ENCODE assay signal across 27 cellular contexts in genomic region chr2:229596796-229597195, GRCh38.
"Had no signal": no experiment of that assay in that cellular context is flagged by ENCODE, and none has a peak within 500 bp of the region (broad histone marks: within the 10 kb centered on the region; RNA-seq: fewer than 3 reads in every experiment).

No MANE protein-coding gene starts in this region.

- H3K9me3 ChIP-seq: left lung, lower lobe of right lung, pancreas, prostate gland, sigmoid colon, spleen, tibial nerve, upper lobe of left lung had no signal

- H3K36me3 ChIP-seq: left lung, lower lobe of right lung, pancreas, prostate gland, sigmoid colon, spleen, tibial nerve, upper lobe of left lung had no signal

- ATAC-seq: left colon; left lung; lower lobe of right lung; naive thymus-derived CD8-positive, alpha-beta T cell; pancreas; right cardiac atrium; stimulated activated memory B cell treated with anti-CD40 and anti-IgM and Interleukin-4, amounts not matched to agents 10 μg/mL and 1 μg/mL and 100 μg/mL, for 72 hours; stimulated activated naive CD8-positive, alpha-beta T cell treated with anti-CD3 and anti-CD28 coated beads, Interleukin-15, amount 100 ng/mL, for 72 hours had no signal

- H3K4me1 ChIP-seq: left lung, lower lobe of right lung, pancreas, prostate gland, sigmoid colon, spleen, tibial nerve, upper lobe of left lung had no signal

- H3K27me3 ChIP-seq: left lung, pancreas, sigmoid colon, tibial nerve, upper lobe of left lung had no signal

- H3K4me3 ChIP-seq: left lung, lower lobe of right lung, pancreas, prostate gland, sigmoid colon, spleen, tibial nerve, upper lobe of left lung had no signal

- DNase-seq: hypothalamus; immature natural killer cell; kidney; left colon; left lung; lower lobe of right lung; mammary epithelial cell; mesenchymal stem cell; naive thymus-derived CD8-positive, alpha-beta T cell; nucleus accumbens; pancreas; posterior cingulate gyrus; retina; right cardiac atrium; sigmoid colon; small intestine; spleen; stimulated activated CD4-positive, alpha-beta T cell treated with anti-CD3 and anti-CD28 coated beads, Interleukin-4, amount 100 ng/mL, for 4 hours; stimulated activated CD8-positive, alpha-beta memory T cell treated with anti-CD3 and anti-CD28 coated beads, Interleukin-4, amount 100 ng/mL, for 48 hours; stimulated activated naive CD4-positive, alpha-beta T cell treated with Interleukin-2 at 50 U/mL for 16 hours; stimulated activated naive CD8-positive, alpha-beta T cell treated with anti-CD3 and anti-CD28 coated beads, Interleukin-15, amount 100 ng/mL, for 72 hours; substantia nigra; upper lobe of left lung had no signal

- FAIRE-seq: islet of Langerhans, kidney, pancreas, small intestine had no signal

- H3K27ac ChIP-seq: left lung, lower lobe of right lung, pancreas, prostate gland, sigmoid colon, spleen, tibial nerve, upper lobe of left lung had no signal
